In genomic region chr13:113408562-113408961, GRCh38 we compare ENCODE assay signal across 17 cellular contexts. TPM values are rescaled to one million over a fixed set of nuclear protein-coding genes. Genes with fewer than 3 reads are reported as not detected.
"Had no signal": no experiment of that assay in that cellular context is flagged by ENCODE, and none has a peak within 500 bp of the region (broad histone marks: within the 10 kb centered on the region; RNA-seq: fewer than 3 reads in every experiment).

No MANE protein-coding gene starts in this region.

- H3K27ac Mint-ChIP-seq: activated CD8-positive, alpha-beta memory T cell treated with anti-CD3 and anti-CD28 coated beads, Interleukin-2, amount 10 ng/mL, durations not matched to agents 7 days and 5 days; activated naive CD4-positive, alpha-beta T cell treated with anti-CD3 and anti-CD28 coated beads for 36 hours; activated T-helper 2 cell treated with anti-CD3 and anti-CD28 coated beads, Interferon-gamma antibody, Interleukin-2, Interleukin-4, amounts not matched to agents 10 μg/mL and 5 μg/mL and 100 μg/mL, durations not matched to agents 14 hours and 24 hours and 36 hours had no signal

- H3K4me3 Mint-ChIP-seq: activated CD8-positive, alpha-beta memory T cell treated with anti-CD3 and anti-CD28 coated beads, Interleukin-2, amount 10 ng/mL, durations not matched to agents 7 days and 5 days; activated naive CD4-positive, alpha-beta T cell treated with anti-CD3 and anti-CD28 coated beads for 36 hours; nephron progenitor cell had no signal

- H3K4me1 ChIP-seq: adrenal gland had no signal

- H3K36me3 ChIP-seq: adrenal gland had no signal

- H3K27ac ChIP-seq: adrenal gland, skin epidermis had no signal

- H3K27me3 ChIP-seq: adrenal gland had no signal

- DNase-seq: activated CD4-positive, alpha-beta T cell treated with anti-CD3 and anti-CD28 coated beads for 1 hour; activated CD4-positive, alpha-beta T cell treated with anti-CD3 and anti-CD28 coated beads, Interleukin-2, amount 50 U/mL, for 48 hours; activated CD8-positive, alpha-beta memory T cell treated with anti-CD3 and anti-CD28 coated beads, Interleukin-2, amount 10 ng/mL, durations not matched to agents 7 days and 5 days; activated naive CD4-positive, alpha-beta T cell treated with anti-CD3 and anti-CD28 coated beads for 36 hours; activated T-cell treated with anti-CD3 and anti-CD28 coated beads, Interleukin-2, amount 50 U/mL, for 1 hour; hippocampal formation; kidney; mesendoderm; nephron progenitor cell; stimulated activated CD4-positive, alpha-beta T cell treated with anti-CD3 and anti-CD28 coated beads, Interleukin-4, amount 100 ng/mL, for 24 hours; stimulated activated naive CD8-positive, alpha-beta T cell treated with anti-CD3 and anti-CD28 coated beads, Interleukin-15, Interleukin-2, amounts not matched to agents 100 U/mL and 50 U/mL, for 24 hours; T-helper 1 cell; T1000 had no signal

- H3K9me3 ChIP-seq: adrenal gland had no signal

- H3K4me3 ChIP-seq: adrenal gland, skin epidermis had no signal

- H3K9me3 Mint-ChIP-seq: activated naive CD4-positive, alpha-beta T cell treated with anti-CD3 and anti-CD28 coated beads for 36 hours; activated T-helper 2 cell treated with anti-CD3 and anti-CD28 coated beads, Interferon-gamma antibody, Interleukin-2, Interleukin-4, amounts not matched to agents 10 μg/mL and 5 μg/mL and 100 μg/mL, durations not matched to agents 14 hours and 24 hours and 36 hours had no signal

- H3K4me1 Mint-ChIP-seq: activated CD8-positive, alpha-beta memory T cell treated with anti-CD3 and anti-CD28 coated beads, Interleukin-2, amount 10 ng/mL, durations not matched to agents 7 days and 5 days had no signal

- ATAC-seq: activated CD8-positive, alpha-beta memory T cell treated with anti-CD3 and anti-CD28 coated beads, Interleukin-2, amount 10 ng/mL, durations not matched to agents 7 days and 5 days; SK-N-SH treated with all-trans-retinoic acid at 6 μM for 48 hours; stimulated activated naive CD8-positive, alpha-beta T cell treated with anti-CD3 and anti-CD28 coated beads, Interleukin-15, Interleukin-2, amounts not matched to agents 100 U/mL and 50 U/mL, for 24 hours had no signal

RNA-seq across cellular contexts. Expression of gene GRTP1, which starts 44.6 kb away (rescaled TPM):
- total RNA-seq: activated CD8-positive, alpha-beta memory T cell treated with anti-CD3 and anti-CD28 coated beads, Interleukin-2, amount 10 ng/mL, durations not matched to agents 7 days and 5 days; activated T-helper 2 cell treated with anti-CD3 and anti-CD28 coated beads, Interferon-gamma antibody, Interleukin-2, Interleukin-4, amounts not matched to agents 10 μg/mL and 5 μg/mL and 100 μg/mL, durations not matched to agents 14 hours and 24 hours and 36 hours had no signal
